8 cellular contexts compared by ENCODE assay signal in the genomic region with DNA sequence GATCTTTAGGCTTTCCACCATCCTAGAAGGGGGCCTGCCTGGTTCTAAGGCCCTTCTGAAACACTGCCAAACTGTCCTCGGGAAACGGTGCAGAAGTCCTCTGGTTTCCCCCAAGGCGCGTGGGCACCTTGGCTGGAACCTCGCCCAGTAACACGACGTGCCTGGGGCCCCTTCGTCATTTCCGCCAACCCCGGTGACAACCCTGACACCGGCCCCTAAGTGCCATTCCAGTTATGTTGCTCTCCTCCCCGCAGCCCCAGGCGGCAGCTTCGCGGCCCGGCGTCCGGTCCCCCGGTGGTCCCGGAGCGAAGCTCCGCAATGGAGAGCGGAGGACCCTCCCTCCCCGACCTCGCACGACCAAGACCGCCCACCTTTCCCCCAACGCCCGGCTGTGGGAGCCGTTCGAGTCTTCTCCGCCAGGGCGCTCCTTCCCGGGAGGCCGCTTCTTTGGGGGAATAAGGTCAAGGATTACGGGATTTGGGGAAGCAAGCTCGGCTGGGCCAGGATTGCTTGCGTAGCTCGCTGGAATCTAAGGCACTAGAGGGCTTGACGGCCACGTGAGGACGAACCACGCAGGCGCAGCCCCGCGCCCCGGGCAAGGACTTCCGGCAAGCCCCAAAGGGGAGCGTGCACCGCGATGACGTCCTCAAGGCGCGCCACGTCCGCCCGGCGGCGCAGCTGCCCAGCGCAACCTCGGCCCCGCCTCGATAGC. TPM values are rescaled to one million over a fixed set of nuclear protein-coding genes. Genes with fewer than 3 reads are reported as not detected.
DNase-seq lines count a peak whose midpoint lies in the region; ATAC-seq and TF ChIP-seq lines count a peak whose summit lies in the region.

No MANE protein-coding gene starts in this region.

- 0 to 1% methylated on average over 63 of the region's 63 CpGs for WGBS in ectodermal cell, 2 experiments

- CTCF ChIA-PET in CD4-positive, alpha-beta T cell (lab: Charles Lee), result interaction anchor here (0.7 to 2.7 kb wide), 5 partner anchors 12 to 422 kb away, joined by 3 to 11 read pairs (median 4); a partner anchor contains a TSS
- CTCF ChIA-PET in activated CD8-positive, alpha-beta T cell treated with anti-CD3 and anti-CD28 coated beads for 36 hours (lab: Charles Lee), result interaction anchor here (0.7 to 6.6 kb wide), 7 partner anchors 13 to 221 kb away, joined by 3 to 51 read pairs (median 4); no protein-coding TSS in a partner anchor

- H3K9me3 ChIP-seq in CD4-positive, alpha-beta T cell (ENCODE audit: control insufficient read depth, low read length), result no peaks in the 10 kb centered on the region
- H3K9me3 ChIP-seq in ectodermal cell (ENCODE audit: control insufficient read depth, low read length) (no peaks in the 10 kb centered on the region), lower lobe of right lung (no peaks in the 10 kb centered on the region)

- H3K4me1 ChIP-seq in ectodermal cell (ENCODE audit: control insufficient read depth, insufficient read depth, low read length) (peaks cover 11% of the 10 kb centered on the region), lower lobe of right lung (peaks cover 53% of the 10 kb centered on the region)

- H3K27ac ChIP-seq in CD4-positive, alpha-beta T cell (ENCODE audit: low read depth, low read length), result peak overlapping the region; percentile 100
- peak overlapping the region; percentile 92 for H3K27ac ChIP-seq in ectodermal cell (ENCODE audit: insufficient read depth, low read depth, low read length, poor library complexity, severe bottlenecking)
- peak overlapping the region; percentile 100 for H3K27ac ChIP-seq in lower lobe of right lung

- H3K36me3 ChIP-seq in ectodermal cell (ENCODE audit: control insufficient read depth, insufficient read depth, low read length) (no peaks in the 10 kb centered on the region), lower lobe of right lung (peaks cover 29% of the 10 kb centered on the region)

- H3K4me3 ChIP-seq in ectodermal cell (ENCODE audit: insufficient read depth, low read depth, low read length), result peak overlapping the region; percentile 64
- peak overlapping the region; percentile 82 for H3K4me3 ChIP-seq in lower lobe of right lung

- H3K27me3 ChIP-seq in CD4-positive, alpha-beta T cell (ENCODE audit: control insufficient read depth, insufficient read depth, low read length), result no peaks in the 10 kb centered on the region
- H3K27me3 ChIP-seq in ectodermal cell (ENCODE audit: control insufficient read depth, insufficient read depth, low read length, poor library complexity, severe bottlenecking), result peaks cover 10% of the 10 kb centered on the region
- H3K27me3 ChIP-seq in lower lobe of right lung (ENCODE audit: low read depth), result no peaks in the 10 kb centered on the region

- H3K27me3 Mint-ChIP-seq in CD4-positive, alpha-beta T cell, result peaks cover 4% of the 10 kb centered on the region
- H3K27me3 Mint-ChIP-seq in activated CD8-positive, alpha-beta T cell treated with anti-CD3 and anti-CD28 coated beads for 36 hours, result no peaks in the 10 kb centered on the region

- peak; percentile 67 for ATAC-seq in CD4-positive, alpha-beta T cell (ENCODE audit: poor library complexity)
- ATAC-seq in GM19452 (IDR thresholded peaks at IDR 0.05; ENCODE audit: unreplicated experiment), result peak; percentile 65
- peak; percentile 80 for ATAC-seq in activated CD8-positive, alpha-beta T cell treated with anti-CD3 and anti-CD28 coated beads for 36 hours
- peak; percentile 90 to 93 for ATAC-seq in lower lobe of right lung

- peaks cover 24% of the 10 kb centered on the region for H3K4me1 Mint-ChIP-seq in CD4-positive, alpha-beta T cell (ENCODE audit: low read depth)
- H3K4me1 Mint-ChIP-seq in activated CD8-positive, alpha-beta T cell treated with anti-CD3 and anti-CD28 coated beads for 36 hours (ENCODE audit: low read depth), result peaks cover 24% of the 10 kb centered on the region

- POLR2A ChIA-PET in CD4-positive, alpha-beta T cell (lab: Charles Lee), result interaction anchor here (0.5 to 2.4 kb wide), 30 partner anchors 10 to 313 kb away, joined by 3 to 50 read pairs (median 4); a partner anchor contains a TSS
- POLR2A ChIA-PET in activated CD8-positive, alpha-beta T cell treated with anti-CD3 and anti-CD28 coated beads for 36 hours (lab: Charles Lee), result interaction anchor here (0.7 to 3.5 kb wide), 18 partner anchors 9 to 241 kb away, joined by 3 to 22 read pairs (median 3); a partner anchor contains a TSS

- peak overlapping the region; percentile 100 for H3K27ac Mint-ChIP-seq in CD4-positive, alpha-beta T cell
- peak overlapping the region; percentile 99 for H3K27ac Mint-ChIP-seq in activated CD8-positive, alpha-beta T cell treated with anti-CD3 and anti-CD28 coated beads for 36 hours

- H3K4me3 Mint-ChIP-seq in CD4-positive, alpha-beta T cell, result peak overlapping the region; percentile 97
- peak overlapping the region; percentile 94 for H3K4me3 Mint-ChIP-seq in activated CD8-positive, alpha-beta T cell treated with anti-CD3 and anti-CD28 coated beads for 36 hours

- intact Hi-C loops in CD4-positive, alpha-beta T cell (cut with DNase I, micrococcal nuclease), result loop anchor here (1.0 to 10.0 kb wide), 7 partner anchors 52 to 299 kb away; a partner anchor contains a TSS
- intact Hi-C loops in activated CD8-positive, alpha-beta T cell treated with anti-CD3 and anti-CD28 coated beads for 36 hours (cut with micrococcal nuclease), result no loop called here
- intact Hi-C loops in lower lobe of right lung (cut with DNase I), result no loop called here

- peaks cover 26% of the 10 kb centered on the region for H3K36me3 Mint-ChIP-seq in CD4-positive, alpha-beta T cell (ENCODE audit: low read depth)
- peaks cover 24% of the 10 kb centered on the region for H3K36me3 Mint-ChIP-seq in activated CD8-positive, alpha-beta T cell treated with anti-CD3 and anti-CD28 coated beads for 36 hours (ENCODE audit: low read depth)

- no peak for TF ChIP-seq CTCF in CD4-positive, alpha-beta T cell (IDR thresholded peaks at IDR 0.05)
- TF ChIP-seq CTCF in activated CD8-positive, alpha-beta T cell treated with anti-CD3 and anti-CD28 coated beads for 36 hours (IDR thresholded peaks at IDR 0.05), result no peak
- no peak for TF ChIP-seq CTCF in lower lobe of right lung (IDR thresholded peaks at IDR 0.05)

- DNase-seq in CD4-positive, alpha-beta T cell, result peak; percentile 93 to 98 (median 96)
- DNase-seq in HK-2 (ENCODE audit: unreplicated experiment) (peak; percentile 90), NCI-H82 treated with DMSO at 0.1 percent for 48 hours (lab: John Stamatoyannopoulos, UW; ENCODE audit: unreplicated experiment) (peak; percentile 81), lower lobe of right lung (peak; percentile 99)
- peak; percentile 97 for DNase-seq in activated CD8-positive, alpha-beta T cell treated with anti-CD3 and anti-CD28 coated beads for 36 hours
- peak; percentile 92 to 96 (median 93) for DNase-seq in stimulated activated CD4-positive, alpha-beta T cell treated with anti-CD3 and anti-CD28 coated beads, TNF-alpha, amount 100 ng/mL, for 1 hour (ENCODE audit: low read depth in 3 of 3, low spot score in 1 of 3)

- H3K9me3 Mint-ChIP-seq in CD4-positive, alpha-beta T cell, result no peaks in the 10 kb centered on the region
- no peaks in the 10 kb centered on the region for H3K9me3 Mint-ChIP-seq in activated CD8-positive, alpha-beta T cell treated with anti-CD3 and anti-CD28 coated beads for 36 hours

RNA-seq across cellular contexts. Expression of a gene that starts 0.6 kb away (rescaled TPM):
- 100 to 1,000 TPM; 131 to 132 TPM for total RNA-seq in CD4-positive, alpha-beta T cell
- 100 to 1,000 TPM; 105 to 110 TPM for total RNA-seq in activated CD8-positive, alpha-beta T cell treated with anti-CD3 and anti-CD28 coated beads for 36 hours
- polyA plus RNA-seq in ectodermal cell (2013, experiment 1 of 4), result 43.5 TPM
- polyA plus RNA-seq in ectodermal cell (2013, experiment 2 of 4), result 35.6 TPM
- polyA plus RNA-seq in ectodermal cell (2013, experiment 3 of 4), result 31.6 TPM
- polyA plus RNA-seq in ectodermal cell (2013, experiment 4 of 4), result 36.7 TPM
- total RNA-seq in lower lobe of right lung, result 237 TPM

RNA-seq across cellular contexts. Expression of a gene that starts 29.0 kb away (rescaled TPM):
- 10 to 100 TPM; 23.7 to 23.9 TPM for total RNA-seq in CD4-positive, alpha-beta T cell
- total RNA-seq in activated CD8-positive, alpha-beta T cell treated with anti-CD3 and anti-CD28 coated beads for 36 hours, result 10 to 100 TPM; 30.4 to 34.6 TPM
- 58.3 TPM for polyA plus RNA-seq in ectodermal cell (2013, experiment 1 of 4)
- 47.5 TPM for polyA plus RNA-seq in ectodermal cell (2013, experiment 2 of 4)
- polyA plus RNA-seq in ectodermal cell (2013, experiment 3 of 4), result 31.8 TPM
- polyA plus RNA-seq in ectodermal cell (2013, experiment 4 of 4), result 40.1 TPM
- 36.3 TPM for total RNA-seq in lower lobe of right lung

RNA-seq across cellular contexts. Expression of a gene that starts 30.9 kb away (rescaled TPM):
- 1 to 10 TPM; 2.4 TPM for total RNA-seq in CD4-positive, alpha-beta T cell
- total RNA-seq in activated CD8-positive, alpha-beta T cell treated with anti-CD3 and anti-CD28 coated beads for 36 hours, result under 1 TPM; 0.67 to 0.99 TPM
- polyA plus RNA-seq in ectodermal cell (2013, experiment 1 of 4), result 1.7 TPM
- polyA plus RNA-seq in ectodermal cell (2013, experiment 2 of 4), result 1.8 TPM
- polyA plus RNA-seq in ectodermal cell (2013, experiment 3 of 4), result 1.6 TPM
- polyA plus RNA-seq in ectodermal cell (2013, experiment 4 of 4), result 1.8 TPM
- 7.6 TPM for total RNA-seq in lower lobe of right lung

RNA-seq across cellular contexts. Expression of a gene that starts 54.1 kb away (rescaled TPM):
- 10 to 100 TPM in 1 of 2 experiments, 1 to 10 TPM in 1; 8.2 to 10.3 TPM for total RNA-seq in CD4-positive, alpha-beta T cell
- total RNA-seq in activated CD8-positive, alpha-beta T cell treated with anti-CD3 and anti-CD28 coated beads for 36 hours, result 1 to 10 TPM in 1 of 2 experiments, under 1 TPM in 1; 0.88 to 1.3 TPM
- polyA plus RNA-seq in ectodermal cell (2013, experiment 1 of 4), result 1.5 TPM
- 0.98 TPM for polyA plus RNA-seq in ectodermal cell (2013, experiment 2 of 4)
- 1.7 TPM for polyA plus RNA-seq in ectodermal cell (2013, experiment 3 of 4)
- 1.9 TPM for polyA plus RNA-seq in ectodermal cell (2013, experiment 4 of 4)
- total RNA-seq in lower lobe of right lung, result 6.0 TPM

RNA-seq across cellular contexts. Expression of a gene that starts 54.4 kb away (rescaled TPM):
- total RNA-seq in CD4-positive, alpha-beta T cell, result 10 to 100 TPM; 14.1 to 15.7 TPM
- total RNA-seq in activated CD8-positive, alpha-beta T cell treated with anti-CD3 and anti-CD28 coated beads for 36 hours, result 10 to 100 TPM; 16.8 to 17.3 TPM
- 10.0 TPM for polyA plus RNA-seq in ectodermal cell (2013, experiment 1 of 4)
- 9.9 TPM for polyA plus RNA-seq in ectodermal cell (2013, experiment 2 of 4)
- polyA plus RNA-seq in ectodermal cell (2013, experiment 3 of 4), result 10.7 TPM
- polyA plus RNA-seq in ectodermal cell (2013, experiment 4 of 4), result 11.4 TPM
- 71.5 TPM for total RNA-seq in lower lobe of right lung

Comparison
In these comparisons a context has a peak if more than half of its experiments do, and no peak if none do; other contexts are left out.
1. Peak in every context shown above with its lines: DNase-seq, ATAC-seq, H3K4me3 ChIP-seq and H3K27ac ChIP-seq.
2. intact Hi-C loops: an anchor here in CD4-positive, alpha-beta T cell (1.0 to 10.0 kb wide); none called in activated CD8-positive, alpha-beta T cell treated with anti-CD3 and anti-CD28 coated beads for 36 hours and lower lobe of right lung.